In the genomic region with DNA sequence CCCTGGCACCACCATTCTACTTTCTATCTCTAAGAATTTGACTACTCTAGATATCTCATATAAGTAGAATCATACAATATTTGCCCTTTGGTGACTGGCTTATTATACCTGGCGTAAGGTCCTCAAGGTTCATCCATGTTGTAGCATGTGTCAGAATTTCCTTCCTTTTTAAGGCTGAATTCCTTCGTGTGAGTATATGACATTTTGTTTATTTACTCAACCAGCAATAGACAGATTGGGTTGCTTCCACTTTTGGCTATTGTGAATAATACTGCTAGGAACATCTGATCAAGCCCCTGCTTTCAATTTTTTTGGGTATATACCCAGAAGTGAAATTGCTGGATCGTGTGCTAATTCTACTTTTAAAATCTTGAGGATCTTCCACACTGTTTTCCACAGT, we compare ENCODE assay signal across 2 cellular contexts.
TF ChIP-seq lines count a peak whose summit lies in the region.

No MANE protein-coding gene starts in this region.

TF ChIP-seq in HCT116, 20 proteins besides CTCF, POLR2A, EP300 and RAD21 (continued from another document):
- TF ChIP-seq TCF7L2 (IDR thresholded peaks at IDR 0.05; ENCODE audit: borderline replicate concordance, extremely low read depth, insufficient read depth, insufficient read length) (no peak), EZH2 (IDR thresholded peaks at IDR 0.05) (no peak), YY1 (IDR thresholded peaks at IDR 0.05; ENCODE audit: extremely low read depth, insufficient replicate concordance, low read depth, low read length) (no peak), SIN3A (IDR thresholded peaks at IDR 0.05; ENCODE audit: low read depth) (no peak), JUND (IDR thresholded peaks at IDR 0.05) (no peak), CBX3 (IDR thresholded peaks at IDR 0.05; ENCODE audit: low read depth) (no peak), ELF1 (IDR thresholded peaks at IDR 0.05; ENCODE audit: borderline replicate concordance, low read depth) (no peak), ZFX (IDR thresholded peaks at IDR 0.05) (no peak), POLR2AphosphoS5 (IDR thresholded peaks at IDR 0.05; ENCODE audit: low read depth, low read length) (no peak), CEBPB (IDR thresholded peaks at IDR 0.05; ENCODE audit: low read depth) (no peak), EGR1 (IDR thresholded peaks at IDR 0.05; ENCODE audit: low read depth) (no peak), FOSL1 (IDR thresholded peaks at IDR 0.05; ENCODE audit: low read depth) (no peak), SP1 (IDR thresholded peaks at IDR 0.05; ENCODE audit: low read depth) (no peak), SRF (IDR thresholded peaks at IDR 0.05; ENCODE audit: low read depth) (no peak)
- TF ChIP-seq, protein P1, sequence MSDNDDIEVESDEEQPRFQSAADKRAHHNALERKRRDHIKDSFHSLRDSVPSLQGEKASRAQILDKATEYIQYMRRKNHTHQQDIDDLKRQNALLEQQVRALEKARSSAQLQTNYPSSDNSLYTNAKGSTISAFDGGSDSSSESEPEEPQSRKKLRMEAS (IDR thresholded peaks at IDR 0.05): no peak
- TF ChIP-seq, protein P2, sequence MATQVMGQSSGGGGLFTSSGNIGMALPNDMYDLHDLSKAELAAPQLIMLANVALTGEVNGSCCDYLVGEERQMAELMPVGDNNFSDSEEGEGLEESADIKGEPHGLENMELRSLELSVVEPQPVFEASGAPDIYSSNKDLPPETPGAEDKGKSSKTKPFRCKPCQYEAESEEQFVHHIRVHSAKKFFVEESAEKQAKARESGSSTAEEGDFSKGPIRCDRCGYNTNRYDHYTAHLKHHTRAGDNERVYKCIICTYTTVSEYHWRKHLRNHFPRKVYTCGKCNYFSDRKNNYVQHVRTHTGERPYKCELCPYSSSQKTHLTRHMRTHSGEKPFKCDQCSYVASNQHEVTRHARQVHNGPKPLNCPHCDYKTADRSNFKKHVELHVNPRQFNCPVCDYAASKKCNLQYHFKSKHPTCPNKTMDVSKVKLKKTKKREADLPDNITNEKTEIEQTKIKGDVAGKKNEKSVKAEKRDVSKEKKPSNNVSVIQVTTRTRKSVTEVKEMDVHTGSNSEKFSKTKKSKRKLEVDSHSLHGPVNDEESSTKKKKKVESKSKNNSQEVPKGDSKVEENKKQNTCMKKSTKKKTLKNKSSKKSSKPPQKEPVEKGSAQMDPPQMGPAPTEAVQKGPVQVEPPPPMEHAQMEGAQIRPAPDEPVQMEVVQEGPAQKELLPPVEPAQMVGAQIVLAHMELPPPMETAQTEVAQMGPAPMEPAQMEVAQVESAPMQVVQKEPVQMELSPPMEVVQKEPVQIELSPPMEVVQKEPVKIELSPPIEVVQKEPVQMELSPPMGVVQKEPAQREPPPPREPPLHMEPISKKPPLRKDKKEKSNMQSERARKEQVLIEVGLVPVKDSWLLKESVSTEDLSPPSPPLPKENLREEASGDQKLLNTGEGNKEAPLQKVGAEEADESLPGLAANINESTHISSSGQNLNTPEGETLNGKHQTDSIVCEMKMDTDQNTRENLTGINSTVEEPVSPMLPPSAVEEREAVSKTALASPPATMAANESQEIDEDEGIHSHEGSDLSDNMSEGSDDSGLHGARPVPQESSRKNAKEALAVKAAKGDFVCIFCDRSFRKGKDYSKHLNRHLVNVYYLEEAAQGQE (IDR thresholded peaks at IDR 0.05; ENCODE audit: low read depth): no peak
- TF ChIP-seq, protein P3, sequence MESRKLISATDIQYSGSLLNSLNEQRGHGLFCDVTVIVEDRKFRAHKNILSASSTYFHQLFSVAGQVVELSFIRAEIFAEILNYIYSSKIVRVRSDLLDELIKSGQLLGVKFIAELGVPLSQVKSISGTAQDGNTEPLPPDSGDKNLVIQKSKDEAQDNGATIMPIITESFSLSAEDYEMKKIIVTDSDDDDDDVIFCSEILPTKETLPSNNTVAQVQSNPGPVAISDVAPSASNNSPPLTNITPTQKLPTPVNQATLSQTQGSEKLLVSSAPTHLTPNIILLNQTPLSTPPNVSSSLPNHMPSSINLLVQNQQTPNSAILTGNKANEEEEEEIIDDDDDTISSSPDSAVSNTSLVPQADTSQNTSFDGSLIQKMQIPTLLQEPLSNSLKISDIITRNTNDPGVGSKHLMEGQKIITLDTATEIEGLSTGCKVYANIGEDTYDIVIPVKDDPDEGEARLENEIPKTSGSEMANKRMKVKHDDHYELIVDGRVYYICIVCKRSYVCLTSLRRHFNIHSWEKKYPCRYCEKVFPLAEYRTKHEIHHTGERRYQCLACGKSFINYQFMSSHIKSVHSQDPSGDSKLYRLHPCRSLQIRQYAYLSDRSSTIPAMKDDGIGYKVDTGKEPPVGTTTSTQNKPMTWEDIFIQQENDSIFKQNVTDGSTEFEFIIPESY (IDR thresholded peaks at IDR 0.05; ENCODE audit: extremely low read depth, insufficient replicate concordance, low read length): no peak
- TF ChIP-seq, protein P4, sequence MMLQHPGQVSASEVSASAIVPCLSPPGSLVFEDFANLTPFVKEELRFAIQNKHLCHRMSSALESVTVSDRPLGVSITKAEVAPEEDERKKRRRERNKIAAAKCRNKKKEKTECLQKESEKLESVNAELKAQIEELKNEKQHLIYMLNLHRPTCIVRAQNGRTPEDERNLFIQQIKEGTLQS (IDR thresholded peaks at IDR 0.05): no peak

TF ChIP-seq in K562, 482 proteins besides CTCF, POLR2A, EP300 and RAD21 (continued from another document):
- TF ChIP-seq, protein P5, sequence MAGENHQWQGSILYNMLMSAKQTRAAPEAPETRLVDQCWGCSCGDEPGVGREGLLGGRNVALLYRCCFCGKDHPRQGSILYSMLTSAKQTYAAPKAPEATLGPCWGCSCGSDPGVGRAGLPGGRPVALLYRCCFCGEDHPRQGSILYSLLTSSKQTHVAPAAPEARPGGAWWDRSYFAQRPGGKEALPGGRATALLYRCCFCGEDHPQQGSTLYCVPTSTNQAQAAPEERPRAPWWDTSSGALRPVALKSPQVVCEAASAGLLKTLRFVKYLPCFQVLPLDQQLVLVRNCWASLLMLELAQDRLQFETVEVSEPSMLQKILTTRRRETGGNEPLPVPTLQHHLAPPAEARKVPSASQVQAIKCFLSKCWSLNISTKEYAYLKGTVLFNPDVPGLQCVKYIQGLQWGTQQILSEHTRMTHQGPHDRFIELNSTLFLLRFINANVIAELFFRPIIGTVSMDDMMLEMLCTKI (IDR thresholded peaks at IDR 0.05; ENCODE audit: partially characterized antibody): no peak
- TF ChIP-seq PPARD (CRISPR knock-in tag; IDR thresholded peaks at IDR 0.05): no peak
- no peak for TF ChIP-seq RFX1 (IDR thresholded peaks at IDR 0.05)
- no peak for TF ChIP-seq LCOR (CRISPR knock-in tag; IDR thresholded peaks at IDR 0.05)
- no peak for TF ChIP-seq NCOA2 (IDR thresholded peaks at IDR 0.05; ENCODE audit: partially characterized antibody in 2 of 2)
- TF ChIP-seq, protein P2 (CRISPR knock-in tag; IDR thresholded peaks at IDR 0.05; ENCODE audit: low read depth): no peak
- TF ChIP-seq ZFP30 (CRISPR knock-in tag; IDR thresholded peaks at IDR 0.05; ENCODE audit: borderline replicate concordance): no peak
- no peak for TF ChIP-seq HNRNPUL1 (IDR thresholded peaks at IDR 0.05; ENCODE audit: low read length)
TF ChIP-seq in K562: peak in this region for 0.
